ENCODE assay signal across 1 cellular context in genomic region chr13:32851083-32852064, GRCh38.
TF ChIP-seq lines count a peak whose summit lies in the region.

No MANE protein-coding gene starts in this region.

TF ChIP-seq in HEK293, 187 proteins besides CTCF, POLR2A, EP300 and RAD21 (continued from another document):
- TF ChIP-seq, protein P1, sequence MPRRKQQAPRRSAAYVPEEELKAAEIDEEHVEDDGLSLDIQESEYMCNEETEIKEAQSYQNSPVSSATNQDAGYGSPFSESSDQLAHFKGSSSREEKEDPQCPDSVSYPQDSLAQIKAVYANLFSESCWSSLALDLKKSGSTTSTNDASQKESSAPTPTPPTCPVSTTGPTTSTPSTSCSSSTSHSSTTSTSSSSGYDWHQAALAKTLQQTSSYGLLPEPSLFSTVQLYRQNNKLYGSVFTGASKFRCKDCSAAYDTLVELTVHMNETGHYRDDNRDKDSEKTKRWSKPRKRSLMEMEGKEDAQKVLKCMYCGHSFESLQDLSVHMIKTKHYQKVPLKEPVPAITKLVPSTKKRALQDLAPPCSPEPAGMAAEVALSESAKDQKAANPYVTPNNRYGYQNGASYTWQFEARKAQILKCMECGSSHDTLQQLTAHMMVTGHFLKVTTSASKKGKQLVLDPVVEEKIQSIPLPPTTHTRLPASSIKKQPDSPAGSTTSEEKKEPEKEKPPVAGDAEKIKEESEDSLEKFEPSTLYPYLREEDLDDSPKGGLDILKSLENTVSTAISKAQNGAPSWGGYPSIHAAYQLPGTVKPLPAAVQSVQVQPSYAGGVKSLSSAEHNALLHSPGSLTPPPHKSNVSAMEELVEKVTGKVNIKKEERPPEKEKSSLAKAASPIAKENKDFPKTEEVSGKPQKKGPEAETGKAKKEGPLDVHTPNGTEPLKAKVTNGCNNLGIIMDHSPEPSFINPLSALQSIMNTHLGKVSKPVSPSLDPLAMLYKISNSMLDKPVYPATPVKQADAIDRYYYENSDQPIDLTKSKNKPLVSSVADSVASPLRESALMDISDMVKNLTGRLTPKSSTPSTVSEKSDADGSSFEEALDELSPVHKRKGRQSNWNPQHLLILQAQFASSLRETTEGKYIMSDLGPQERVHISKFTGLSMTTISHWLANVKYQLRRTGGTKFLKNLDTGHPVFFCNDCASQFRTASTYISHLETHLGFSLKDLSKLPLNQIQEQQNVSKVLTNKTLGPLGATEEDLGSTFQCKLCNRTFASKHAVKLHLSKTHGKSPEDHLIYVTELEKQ (tag by site-specific recombination; IDR thresholded peaks at IDR 0.05; ENCODE audit: borderline replicate concordance): 0 out of 2 replicates have a peak, but pooled peaks have one; percentile 20
- peak; percentile 71 for TF ChIP-seq ZNF843 (tag by site-specific recombination; IDR thresholded peaks at IDR 0.05)
- TF ChIP-seq ZBTB1 (tag by site-specific recombination; IDR thresholded peaks at IDR 0.05): no peak
- TF ChIP-seq ZNF366 (tag by site-specific recombination; conservative IDR thresholded peaks at IDR 0.05): peak; percentile 51; the same call in 1 of the 2 replicates
- peak; percentile 73 for TF ChIP-seq WT1 (tag by site-specific recombination; IDR thresholded peaks at IDR 0.05)
- no peak for TF ChIP-seq KLF1 (tag by site-specific recombination; IDR thresholded peaks at IDR 0.05)
- TF ChIP-seq ZFHX2 (tag by site-specific recombination; conservative IDR thresholded peaks at IDR 0.05): peak; percentile 25
- TF ChIP-seq ZNF335 (tag by site-specific recombination; conservative IDR thresholded peaks at IDR 0.05): no peak
- peak; percentile 23; the same call in 1 of the 2 replicates for TF ChIP-seq ZNF398 (tag by site-specific recombination; IDR thresholded peaks at IDR 0.05)
- peak; percentile 36; the same call in 1 of the 2 replicates for TF ChIP-seq EGR2 (tag by site-specific recombination; IDR thresholded peaks at IDR 0.05; ENCODE audit: low read depth)
- TF ChIP-seq ZBTB8A (tag by site-specific recombination; IDR thresholded peaks at IDR 0.05): no peak
- peak; percentile 30 for TF ChIP-seq ZIC2 (tag by site-specific recombination; IDR thresholded peaks at IDR 0.05)
- peak; percentile 81; the same call in 1 of the 2 replicates for TF ChIP-seq TCF7L2 (IDR thresholded peaks at IDR 0.05; ENCODE audit: borderline replicate concordance, low read depth, low read length)
- 0 out of 2 replicates have a peak, but pooled peaks have one; percentile 21 for TF ChIP-seq ZBTB20 (tag by site-specific recombination; IDR thresholded peaks at IDR 0.05)
- no peak for TF ChIP-seq ZNF621 (tag by site-specific recombination; IDR thresholded peaks at IDR 0.05)
- TF ChIP-seq SP7 (tag by site-specific recombination; IDR thresholded peaks at IDR 0.05): peak; percentile 98
- 0 out of 2 replicates have a peak, but pooled peaks have one; percentile 35 for TF ChIP-seq ZNF24 (tag by site-specific recombination; IDR thresholded peaks at IDR 0.05)
- peak; percentile 74 for TF ChIP-seq GLIS1 (tag by site-specific recombination; IDR thresholded peaks at IDR 0.05)
